In genomic region chr15:51585953-51586352, GRCh38 we compare ENCODE assay signal across 27 cellular contexts. TPM values are rescaled to one million over a fixed set of nuclear protein-coding genes. Genes with fewer than 3 reads are reported as not detected.
DNase-seq lines count a peak whose midpoint lies in the region; ATAC-seq, FAIRE-seq and TF ChIP-seq lines count a peak whose summit lies in the region.
"Had no signal": no experiment of that assay in that cellular context is flagged by ENCODE, and none has a peak within 500 bp of the region (broad histone marks: within the 10 kb centered on the region; RNA-seq: fewer than 3 reads in every experiment).

No MANE protein-coding gene starts in this region.

- no peaks in the 10 kb centered on the region for H3K4me1 ChIP-seq in A549
- no peaks in the 10 kb centered on the region for H3K4me1 ChIP-seq in parathyroid adenoma
- no peaks in the 10 kb centered on the region for H3K4me1 ChIP-seq in esophagus muscularis mucosa
- H3K4me1 ChIP-seq: BE2C had no signal

- peaks cover 2% of the 10 kb centered on the region for H3K79me2 ChIP-seq in parathyroid adenoma

- TF ChIP-seq CTCF in A549 (IDR thresholded peaks at IDR 0.05) (no peak), parathyroid adenoma (IDR thresholded peaks at IDR 0.05) (no peak), esophagus muscularis mucosa (IDR thresholded peaks at IDR 0.05) (no peak)

- H2AFZ ChIP-seq in parathyroid adenoma, result no peak overlapping the region
- H2AFZ ChIP-seq: GM23338 had no signal

- no peaks in the 10 kb centered on the region for H3K9me3 Mint-ChIP-seq in dendritic cell treated with granulocyte-macrophage colony-stimulating factor and Interleukin-4, amounts not matched to agents 40 ng/mL and 50 ng/mL, for 4 days

- FAIRE-seq in A549 (lab: Jason Lieb, UNC), result no peak

- H3K9ac ChIP-seq in parathyroid adenoma, result peak overlapping the region; percentile 11

- peak overlapping the region; percentile 58 for H3K4me3 Mint-ChIP-seq in dendritic cell treated with granulocyte-macrophage colony-stimulating factor and Interleukin-4, amounts not matched to agents 40 ng/mL and 50 ng/mL, for 4 days
- H3K4me3 Mint-ChIP-seq: activated CD4-positive, alpha-beta memory T cell treated with anti-CD3 and anti-CD28 coated beads for 36 hours; activated naive CD8-positive, alpha-beta T cell treated with anti-CD3 and anti-CD28 coated beads, Interleukin-2, amount 10 ng/mL, durations not matched to agents 7 days and 5 days; GM23338; HFFc6; nephron had no signal

- DNase-seq in A549 (ENCODE audit: low read depth in 1 of 2, low spot score in 1 of 2) (no peak), MV-4-11 (lab: John Stamatoyannopoulos, UW) (peak; percentile 94), NCI-H1105 treated with DMSO at 0.1 percent for 48 hours (lab: John Stamatoyannopoulos, UW) (no peak), NCI-H1436 treated with DMSO at 0.1 percent for 48 hours (lab: John Stamatoyannopoulos, UW) (no peak), esophagus muscularis mucosa (ENCODE audit: extremely low spot score) (no peak)
- DNase-seq: activated CD4-positive, alpha-beta memory T cell treated with anti-CD3 and anti-CD28 coated beads for 36 hours; activated CD4-positive, CD25-positive, alpha-beta regulatory T cell; activated effector memory CD4-positive, alpha-beta T cell treated with Interleukin-2 at 50 U/mL for 16 hours; activated naive CD8-positive, alpha-beta T cell treated with anti-CD3 and anti-CD28 coated beads, Interleukin-2, amount 10 ng/mL, durations not matched to agents 7 days and 5 days; BE2C; DMS79; GF-D8; HFFc6; midbrain; NCI-H1105; NCI-H2081; NCI-H774; PC-3; posterior cingulate gyrus; SHP77 treated with DMSO at 0.1 percent for 48 hours; stimulated activated CD4-positive, alpha-beta T cell treated with anti-CD3 and anti-CD28 coated beads, Interleukin-1b, Interleukin-23, amount 100 ng/mL, for 48 hours had no signal

- POLR2A ChIA-PET in A549 (lab: Yijun Ruan, JAX), result interaction anchor here (1.0 kb wide), 1 partner anchor 25 kb away, joined by 4 read pairs; no protein-coding TSS in a partner anchor

- CTCF ChIA-PET in A549 (lab: Yijun Ruan, JAX), result interaction anchor here (1.5 kb wide), 1 partner anchor 423 kb away, joined by 3 read pairs; no protein-coding TSS in a partner anchor

- peaks cover 39% of the 10 kb centered on the region for H3K4me1 Mint-ChIP-seq in dendritic cell treated with granulocyte-macrophage colony-stimulating factor and Interleukin-4, amounts not matched to agents 40 ng/mL and 50 ng/mL, for 4 days (ENCODE audit: low read depth)
- H3K4me1 Mint-ChIP-seq: activated naive CD8-positive, alpha-beta T cell treated with anti-CD3 and anti-CD28 coated beads, Interleukin-2, amount 10 ng/mL, durations not matched to agents 7 days and 5 days; GM23338; nephron had no signal

- ATAC-seq in A549 (no peak), HG03139 (IDR thresholded peaks at IDR 0.05; ENCODE audit: unreplicated experiment) (no peak)
- ATAC-seq: GM23338, PC-3 had no signal

- H3K36me3 ChIP-seq in parathyroid adenoma (ENCODE audit: control insufficient read depth, insufficient read depth, low read length) (no peaks in the 10 kb centered on the region), esophagus muscularis mucosa (no peaks in the 10 kb centered on the region)
- H3K36me3 ChIP-seq: BE2C had no signal

- H3K27me3 Mint-ChIP-seq in dendritic cell treated with granulocyte-macrophage colony-stimulating factor and Interleukin-4, amounts not matched to agents 40 ng/mL and 50 ng/mL, for 4 days, result no peaks in the 10 kb centered on the region
- H3K27me3 Mint-ChIP-seq: activated CD4-positive, alpha-beta memory T cell treated with anti-CD3 and anti-CD28 coated beads for 36 hours; activated naive CD8-positive, alpha-beta T cell treated with anti-CD3 and anti-CD28 coated beads, Interleukin-2, amount 10 ng/mL, durations not matched to agents 7 days and 5 days had no signal

- TF ChIP-seq POLR2A in A549 (IDR thresholded peaks at IDR 0.05; ENCODE audit: low read length) (no peak), esophagus muscularis mucosa (IDR thresholded peaks at IDR 0.05; ENCODE audit: low read depth) (no peak)

- no peak overlapping the region for H3K4me3 ChIP-seq in A549
- H3K4me3 ChIP-seq in parathyroid adenoma (ENCODE audit: low read depth, low read length), result no peak overlapping the region
- no peak overlapping the region for H3K4me3 ChIP-seq in esophagus muscularis mucosa
- H3K4me3 ChIP-seq: GM23338 had no signal

- WGBS in A549 (ENCODE audit: missing lambda C conversion rate), result 82% methylated on average over 5 of the region's 5 CpGs
- 70% methylated on average over 5 of the region's 5 CpGs for WGBS in esophagus muscularis mucosa

- H3K9me3 ChIP-seq in A549 (no peaks in the 10 kb centered on the region), parathyroid adenoma (ENCODE audit: control insufficient read depth, low read length) (no peaks in the 10 kb centered on the region), esophagus muscularis mucosa (peaks cover 0 to 12% (median 4%) of the 10 kb centered on the region in 4 donors)

- H3K27ac ChIP-seq in A549, result no peak overlapping the region
- no peak overlapping the region for H3K27ac ChIP-seq in parathyroid adenoma
- no peak overlapping the region for H3K27ac ChIP-seq in esophagus muscularis mucosa (replicated peaks in 1 of 4)
- H3K27ac ChIP-seq: epithelial cell of prostate had no signal

- peak overlapping the region; percentile 99 for H3K27ac Mint-ChIP-seq in dendritic cell treated with granulocyte-macrophage colony-stimulating factor and Interleukin-4, amounts not matched to agents 40 ng/mL and 50 ng/mL, for 4 days
- H3K27ac Mint-ChIP-seq: activated CD4-positive, alpha-beta memory T cell treated with anti-CD3 and anti-CD28 coated beads for 36 hours; activated naive CD8-positive, alpha-beta T cell treated with anti-CD3 and anti-CD28 coated beads, Interleukin-2, amount 10 ng/mL, durations not matched to agents 7 days and 5 days; GM23338; HFFc6; nephron had no signal

- H3K4me2 ChIP-seq in A549 (no peak overlapping the region), parathyroid adenoma (ENCODE audit: low read length) (no peak overlapping the region)
- H3K4me2 ChIP-seq: GM23338 had no signal

- TF ChIP-seq EP300 in A549 (IDR thresholded peaks at IDR 0.05) (no peak), esophagus muscularis mucosa (IDR thresholded peaks at IDR 0.05) (no peak)

- peaks cover 30% of the 10 kb centered on the region for H3K36me3 Mint-ChIP-seq in dendritic cell treated with granulocyte-macrophage colony-stimulating factor and Interleukin-4, amounts not matched to agents 40 ng/mL and 50 ng/mL, for 4 days (ENCODE audit: low read depth)

- intact Hi-C loops in dendritic cell treated with granulocyte-macrophage colony-stimulating factor and Interleukin-4, amounts not matched to agents 40 ng/mL and 50 ng/mL, for 4 days (cut with micrococcal nuclease), result loop anchor here (2.0 kb wide), 1 partner anchor 37 kb away; the partner anchor contains the start of gene DMXL2
- intact Hi-C loops in esophagus muscularis mucosa (cut with DNase I), result no loop called here

- H3K27me3 ChIP-seq in parathyroid adenoma (ENCODE audit: control insufficient read depth, insufficient read depth, low read length) (no peaks in the 10 kb centered on the region), esophagus muscularis mucosa (no peaks in the 10 kb centered on the region)
- H3K27me3 ChIP-seq: BE2C had no signal

- no peak for TF ChIP-seq RAD21 in A549 (conservative IDR thresholded peaks at IDR 0.05 in 1 of 2, IDR thresholded peaks at IDR 0.05 in 1 of 2)

TF ChIP-seq in A549, 52 proteins besides CTCF, POLR2A, EP300 and RAD21:
- TF ChIP-seq NFE2L2 (conservative IDR thresholded peaks at IDR 0.05; ENCODE audit: low read length) (no peak), CBX2 (IDR thresholded peaks at IDR 0.05; ENCODE audit: borderline replicate concordance, low read depth) (no peak), TP53 (CRISPR knock-in tag; IDR thresholded peaks at IDR 0.05) (no peak), KDM5A (IDR thresholded peaks at IDR 0.05) (no peak), JUNB (IDR thresholded peaks at IDR 0.05) (no peak), MAFK (IDR thresholded peaks at IDR 0.05; ENCODE audit: partially characterized antibody) (peak; percentile 97), CHD4 (IDR thresholded peaks at IDR 0.05; ENCODE audit: borderline replicate concordance) (no peak), PHF8 (IDR thresholded peaks at IDR 0.05; ENCODE audit: borderline replicate concordance, low read depth) (no peak)

RNA-seq across cellular contexts. Expression of gene DMXL2, which starts 36.6 kb away (rescaled TPM):
- polyA plus RNA-seq in A549 (2011; rRNA removed) (50.9 and 58.7 TPM in 2 replicates), A549 (2017; fragmentation: RNase III; extraction: RNeasy Plus Mini Kit Qiagen cat#74134 plus additional on column Dnase treatment) (23.9 to 25.6 TPM (median 25.0 TPM) in 3 replicates)
- polyA plus RNA-seq in A549 (2012; cell fraction: cytosol; rRNA removed), result 10.7 and 10.9 TPM in 2 replicates
- polyA plus RNA-seq in A549 (2012; cell fraction: nucleus; rRNA removed), result 24.8 and 41.3 TPM in 2 replicates
- 32.2 TPM in 2 replicates for polyA minus RNA-seq in A549 (2011; rRNA and poly(A)+ RNA removed)
- total RNA-seq in esophagus muscularis mucosa, result 10 to 100 TPM; 18.8 to 26.6 (median 19.3) TPM
